ENCODE assay signal across 13 cellular contexts in genomic region chrX:136691028-136691809, GRCh38. TPM values are rescaled to one million over a fixed set of nuclear protein-coding genes. Genes with fewer than 3 reads are reported as not detected.
DNase-seq lines count a peak whose midpoint lies in the region; TF ChIP-seq lines count a peak whose summit lies in the region.
"Had no signal": no experiment of that assay in that cellular context is flagged by ENCODE, and none has a peak within 500 bp of the region (broad histone marks: within the 10 kb centered on the region; RNA-seq: fewer than 3 reads in every experiment).

No MANE protein-coding gene starts in this region.

- H3K4me1 Mint-ChIP-seq in activated naive CD8-positive, alpha-beta T cell (ENCODE audit: low read depth): peaks cover 81% of the 10 kb centered on the region
- peaks cover 71% of the 10 kb centered on the region for H3K4me1 Mint-ChIP-seq in activated naive CD8-positive, alpha-beta T cell treated with anti-CD3 and anti-CD28 coated beads for 36 hours
- no peaks in the 10 kb centered on the region for H3K4me1 Mint-ChIP-seq in dendritic cell treated with granulocyte-macrophage colony-stimulating factor and Interleukin-4, amounts not matched to agents 40 ng/mL and 50 ng/mL, for 4 days (ENCODE audit: low read depth)
- H3K4me1 Mint-ChIP-seq in endothelial cell (ENCODE audit: unreplicated experiment) (peaks cover 4% of the 10 kb centered on the region), endodermal cell (peaks cover 9% of the 10 kb centered on the region)

- no peaks in the 10 kb centered on the region for H3K9me3 ChIP-seq in endodermal cell (ENCODE audit: control insufficient read depth, low read length)

- no peak overlapping the region for H3K9ac ChIP-seq in endodermal cell (ENCODE audit: extremely low read depth, low read length, poor library complexity, severe bottlenecking)

- intact Hi-C loops in dendritic cell treated with granulocyte-macrophage colony-stimulating factor and Interleukin-4, amounts not matched to agents 40 ng/mL and 50 ng/mL, for 4 days (cut with micrococcal nuclease): no loop called here

- H3K9me3 Mint-ChIP-seq in activated naive CD8-positive, alpha-beta T cell (ENCODE audit: low read depth): no peaks in the 10 kb centered on the region
- peaks cover 4% of the 10 kb centered on the region for H3K9me3 Mint-ChIP-seq in activated naive CD8-positive, alpha-beta T cell treated with anti-CD3 and anti-CD28 coated beads for 36 hours
- no peaks in the 10 kb centered on the region for H3K9me3 Mint-ChIP-seq in dendritic cell treated with granulocyte-macrophage colony-stimulating factor and Interleukin-4, amounts not matched to agents 40 ng/mL and 50 ng/mL, for 4 days
- no peaks in the 10 kb centered on the region for H3K9me3 Mint-ChIP-seq in endothelial cell (ENCODE audit: unreplicated experiment)
- peaks cover 28% of the 10 kb centered on the region for H3K9me3 Mint-ChIP-seq in endodermal cell

- no peak overlapping the region for H3K27ac ChIP-seq in endodermal cell (ENCODE audit: low read depth, low read length)

- no peak for TF ChIP-seq CTCF in endothelial cell (IDR thresholded peaks at IDR 0.05; ENCODE audit: unreplicated experiment)
- no peak for TF ChIP-seq CTCF in endodermal cell (conservative IDR thresholded peaks at IDR 0.05)

- H3K27me3 ChIP-seq in endodermal cell (ENCODE audit: control insufficient read depth, insufficient read depth, low read length, poor library complexity, severe bottlenecking): no peaks in the 10 kb centered on the region

- H3K36me3 ChIP-seq in endodermal cell (ENCODE audit: control insufficient read depth, insufficient read depth, low read length): no peaks in the 10 kb centered on the region

- peaks cover 9% of the 10 kb centered on the region for H3K36me3 Mint-ChIP-seq in activated naive CD8-positive, alpha-beta T cell
- H3K36me3 Mint-ChIP-seq in activated naive CD8-positive, alpha-beta T cell treated with anti-CD3 and anti-CD28 coated beads for 36 hours: peaks cover 30% of the 10 kb centered on the region
- H3K36me3 Mint-ChIP-seq in dendritic cell treated with granulocyte-macrophage colony-stimulating factor and Interleukin-4, amounts not matched to agents 40 ng/mL and 50 ng/mL, for 4 days (ENCODE audit: low read depth): peaks cover 41% of the 10 kb centered on the region
- H3K36me3 Mint-ChIP-seq in endothelial cell (ENCODE audit: low read depth, unreplicated experiment) (no peaks in the 10 kb centered on the region), endodermal cell (ENCODE audit: low read depth) (no peaks in the 10 kb centered on the region)

- H3K4me3 Mint-ChIP-seq in activated naive CD8-positive, alpha-beta T cell: no peak overlapping the region
- H3K4me3 Mint-ChIP-seq in activated naive CD8-positive, alpha-beta T cell treated with anti-CD3 and anti-CD28 coated beads for 36 hours: no peak overlapping the region
- H3K4me3 Mint-ChIP-seq in dendritic cell treated with granulocyte-macrophage colony-stimulating factor and Interleukin-4, amounts not matched to agents 40 ng/mL and 50 ng/mL, for 4 days: no peak overlapping the region
- H3K4me3 Mint-ChIP-seq in endothelial cell (ENCODE audit: unreplicated experiment) (no peak overlapping the region), endodermal cell (no peak overlapping the region)

- 86% methylated on average over 1 of the region's 3 CpGs; no CpG with 5 or more reads in 1 of the 2 experiments for WGBS in endodermal cell (ENCODE audit: insufficient coverage in 1 of 2, insufficient read length in 1 of 2), 2 experiments

- H3K4me1 ChIP-seq in endodermal cell (ENCODE audit: control insufficient read depth, insufficient read depth, low read length): no peaks in the 10 kb centered on the region

- H3K4me3 ChIP-seq in endodermal cell (ENCODE audit: low read length): no peak overlapping the region

- H3K27me3 Mint-ChIP-seq in activated naive CD8-positive, alpha-beta T cell: no peaks in the 10 kb centered on the region
- no peaks in the 10 kb centered on the region for H3K27me3 Mint-ChIP-seq in activated naive CD8-positive, alpha-beta T cell treated with anti-CD3 and anti-CD28 coated beads for 36 hours
- H3K27me3 Mint-ChIP-seq in dendritic cell treated with granulocyte-macrophage colony-stimulating factor and Interleukin-4, amounts not matched to agents 40 ng/mL and 50 ng/mL, for 4 days: no peaks in the 10 kb centered on the region
- no peaks in the 10 kb centered on the region for H3K27me3 Mint-ChIP-seq in endothelial cell (ENCODE audit: unreplicated experiment)
- H3K27me3 Mint-ChIP-seq in endodermal cell (ENCODE audit: insufficient read depth): no peaks in the 10 kb centered on the region

- no peak for DNase-seq in activated naive CD8-positive, alpha-beta T cell treated with anti-CD3 and anti-CD28 coated beads for 36 hours
- DNase-seq in OCI-M1 (lab: John Stamatoyannopoulos, UW) (peak; percentile 38), endothelial cell (ENCODE audit: low spot score) (no peak), endodermal cell (no peak), epidermal melanocyte (ENCODE audit: insufficient read length, low spot score) (no peak), SW 1271 (lab: John Stamatoyannopoulos, UW) (no peak)
- DNase-seq: activated CD4-positive, alpha-beta T cell treated with anti-CD3 and anti-CD28 coated beads for 4 hours; NCI-H1105 had no signal

- H3K27ac Mint-ChIP-seq in activated naive CD8-positive, alpha-beta T cell: peak overlapping the region; percentile 72
- H3K27ac Mint-ChIP-seq in activated naive CD8-positive, alpha-beta T cell treated with anti-CD3 and anti-CD28 coated beads for 36 hours: no peak overlapping the region
- H3K27ac Mint-ChIP-seq in dendritic cell treated with granulocyte-macrophage colony-stimulating factor and Interleukin-4, amounts not matched to agents 40 ng/mL and 50 ng/mL, for 4 days: peak overlapping the region; percentile 30
- H3K27ac Mint-ChIP-seq in endothelial cell (ENCODE audit: unreplicated experiment): no peak overlapping the region
- no peak overlapping the region for H3K27ac Mint-ChIP-seq in endodermal cell

RNA-seq across cellular contexts. Expression of gene CD40LG, which starts 43.3 kb away (rescaled TPM):
- 1 to 10 TPM; 2.3 to 2.6 TPM for total RNA-seq in activated naive CD8-positive, alpha-beta T cell treated with anti-CD3 and anti-CD28 coated beads for 36 hours
- total RNA-seq in endothelial cell (ENCODE audit: unreplicated experiment) (not detected), endodermal cell (not detected)
- polyA plus RNA-seq in endodermal cell (2013, experiment 1 of 2): not detected
- polyA plus RNA-seq in endodermal cell (2013, experiment 2 of 2): not detected
- total RNA-seq: fibroblast of villous mesenchyme, lower leg skin, RPMI7951 had no signal

Comparison
In these comparisons a context has a peak if more than half of its experiments do, and no peak if none do; other contexts are left out.
1. H3K27ac Mint-ChIP-seq: peak in activated naive CD8-positive, alpha-beta T cell (single experiment) and dendritic cell treated with granulocyte-macrophage colony-stimulating factor and Interleukin-4, amounts not matched to agents 40 ng/mL and 50 ng/mL, for 4 days (single experiment); none in activated naive CD8-positive, alpha-beta T cell treated with anti-CD3 and anti-CD28 coated beads for 36 hours (single experiment), endothelial cell (single experiment) and endodermal cell (single experiment).